In genomic region chr5:168375214-168375613, GRCh38 we compare ENCODE assay signal across 31 cellular contexts.
"Had no signal": no experiment of that assay in that cellular context is flagged by ENCODE, and none has a peak within 500 bp of the region (broad histone marks: within the 10 kb centered on the region; RNA-seq: fewer than 3 reads in every experiment).

No MANE protein-coding gene starts in this region.

- ATAC-seq: activated CD8-positive, alpha-beta T cell treated with anti-CD3 and anti-CD28 coated beads for 36 hours; activated naive CD8-positive, alpha-beta T cell treated with anti-CD3 and anti-CD28 coated beads, Interleukin-2, amount 50 U/mL, for 24 hours; activated T-cell treated with anti-CD3 and anti-CD28 coated beads, Interleukin-2, amount 50 U/mL, for 4 hours; activated T-cell treated with anti-CD3 and anti-CD28 coated beads, Interleukin-2, amount 50 U/mL, for 72 hours; activated T-helper 17 cell treated with anti-CD3 and anti-CD28 coated beads, Interleukin-2, amount 50 U/mL, for 72 hours had no signal

- DNase-seq: activated B cell treated with CpG ODN at 0.5 μM for 24 hours; activated CD4-positive, alpha-beta memory T cell treated with anti-CD3 and anti-CD28 coated beads for 36 hours; activated CD4-positive, alpha-beta T cell treated with anti-CD3 and anti-CD28 coated beads for 4 hours; activated CD4-positive, alpha-beta T cell treated with anti-CD3 and anti-CD28 coated beads, Interleukin-2, amount 10 ng/mL, durations not matched to agents 24 days and 14 days; activated CD4-positive, alpha-beta T cell treated with anti-CD3 and anti-CD28 coated beads, Interleukin-2, amount 50 U/mL, for 1 hour; activated CD4-positive, alpha-beta T cell treated with anti-CD3 and anti-CD28 coated beads, Interleukin-2, amount 50 U/mL, for 4 hours; activated CD4-positive, CD25-positive, alpha-beta regulatory T cell treated with anti-CD3 and anti-CD28 coated beads, Interleukin-2, amount 50 U/mL, for 72 hours; activated CD8-positive, alpha-beta memory T cell treated with anti-CD3 and anti-CD28 coated beads, Interleukin-2, amount 50 U/mL, for 4 hours; activated CD8-positive, alpha-beta T cell treated with anti-CD3 and anti-CD28 coated beads for 36 hours; activated gamma-delta T cell; activated naive CD4-positive, alpha-beta T cell treated with anti-CD3 and anti-CD28 coated beads, Interleukin-2, amount 10 ng/mL, durations not matched to agents 7 days and 5 days; activated naive CD4-positive, alpha-beta T cell treated with Interleukin-2 at 50 U/mL for 16 hours; activated naive CD8-positive, alpha-beta T cell treated with anti-CD3 and anti-CD28 coated beads, Interleukin-2, amount 10 ng/mL, durations not matched to agents 7 days and 5 days; activated naive CD8-positive, alpha-beta T cell treated with anti-CD3 and anti-CD28 coated beads, Interleukin-2, amount 50 U/mL, for 24 hours; activated T-cell treated with anti-CD3 and anti-CD28 coated beads for 4 hours; activated T-cell treated with anti-CD3 and anti-CD28 coated beads, Interleukin-2, amount 50 U/mL, for 1 hour; activated T-cell treated with anti-CD3 and anti-CD28 coated beads, Interleukin-2, amount 50 U/mL, for 4 hours; activated T-cell treated with anti-CD3 and anti-CD28 coated beads, Interleukin-2, amount 50 U/mL, for 72 hours; amygdala; anterior cingulate cortex; caudate nucleus; cerebellar nuclear complex; T-helper 1 cell; T-helper 2 cell; T-helper 9 cell had no signal

- H3K36me3 ChIP-seq: ascending aorta, cardiac muscle cell had no signal

- H3K4me3 ChIP-seq: ascending aorta, cardiac muscle cell had no signal

- H3K27me3 ChIP-seq: ascending aorta, cardiac muscle cell had no signal

- H3K4me1 ChIP-seq: ascending aorta had no signal

- H3K9me3 ChIP-seq: ascending aorta had no signal

- H3K27ac ChIP-seq: ascending aorta, cardiac muscle cell, VCaP had no signal

- FAIRE-seq: bronchial epithelial cell, TTC549 had no signal
